26 cellular contexts compared by ENCODE assay signal in genomic region chr4:106273831-106274230, GRCh38. TPM values are rescaled to one million over a fixed set of nuclear protein-coding genes. Genes with fewer than 3 reads are reported as not detected.
DNase-seq lines count a peak whose midpoint lies in the region; ATAC-seq, FAIRE-seq and TF ChIP-seq lines count a peak whose summit lies in the region.
"Had no signal": no experiment of that assay in that cellular context is flagged by ENCODE, and none has a peak within 500 bp of the region (broad histone marks: within the 10 kb centered on the region; RNA-seq: fewer than 3 reads in every experiment).

No MANE protein-coding gene starts in this region.

- H2BK120ac ChIP-seq in H1 (replicated peaks; ENCODE audit: low read depth, low read length): no peak overlapping the region

- H3K4ac ChIP-seq in H1 (replicated peaks; ENCODE audit: insufficient read length, low read depth, low read length): no peak overlapping the region

- H3K4me2 ChIP-seq in H1 (ENCODE audit: insufficient read depth in 1 of 2, low read depth in 2 of 2, low read length in 2 of 2) (no peak overlapping the region), osteoblast (ENCODE audit: insufficient read depth, low read length) (no peak overlapping the region)
- H3K4me2 ChIP-seq: A549 had no signal

- intact Hi-C loops in MCF 10A (cut with micrococcal nuclease): no loop called here

- H3K27me3 ChIP-seq in H1 (replicated peaks in 1 of 4; ENCODE audit: control insufficient read depth in 3 of 4, extremely low read depth in 1 of 4, insufficient read depth in 3 of 4, low read length in 3 of 4) (no peaks in the 10 kb centered on the region), osteoblast (ENCODE audit: insufficient read depth, low read length) (no peaks in the 10 kb centered on the region)
- H3K27me3 ChIP-seq: foreskin keratinocyte, ovary, sigmoid colon, suprapubic skin had no signal

- no peak overlapping the region for H2AFZ ChIP-seq in H1 (ENCODE audit: low read length)
- no peak overlapping the region for H2AFZ ChIP-seq in osteoblast (ENCODE audit: low read length)

- no peaks in the 10 kb centered on the region for H3K36me3 Mint-ChIP-seq in MCF 10A (ENCODE audit: insufficient read depth, unreplicated experiment)

- DNase-seq in AG10803 (ENCODE audit: low read depth) (peak; percentile 52), LHCN-M2 (ENCODE audit: low read depth) (peak; percentile 6), H1 (ENCODE audit: low read depth in 1 of 2, low spot score in 2 of 2) (no peak), kidney tubule cell (ENCODE audit: low spot score) (peak; percentile 10), MCF 10A (ENCODE audit: unreplicated experiment) (no peak), GM12892 (ENCODE audit: insufficient read length) (no peak), osteoblast (ENCODE audit: insufficient read length, low spot score, missing footprints) (no peak)
- DNase-seq: activated CD4-positive, alpha-beta T cell treated with anti-CD3 and anti-CD28 coated beads for 1 hour; activated CD8-positive, alpha-beta memory T cell treated with anti-CD3 and anti-CD28 coated beads for 24 hours; activated naive CD4-positive, alpha-beta T cell treated with anti-CD3 and anti-CD28 coated beads, Interleukin-2, amount 10 ng/mL, durations not matched to agents 7 days and 5 days; activated T-cell treated with anti-CD3 and anti-CD28 coated beads, Interleukin-2, amount 50 U/mL, for 72 hours; aorta; endodermal cell; Karpas-422; naive thymus-derived CD8-positive, alpha-beta T cell; NCI-H1417; NCI-H2171; NCI-H69; ovary; sigmoid colon had no signal

- no peak overlapping the region for H3K27ac ChIP-seq in H1 (ENCODE audit: low read depth, low read length)
- no peak overlapping the region for H3K27ac ChIP-seq in osteoblast (ENCODE audit: low read depth, low read length)
- H3K27ac ChIP-seq: A549, foreskin keratinocyte, ovary, sigmoid colon, suprapubic skin had no signal

- H3K79me1 ChIP-seq in H1 (ENCODE audit: low read depth, low read length): no peaks in the 10 kb centered on the region

- H3K14ac ChIP-seq in H1 (ENCODE audit: insufficient read length): no peak overlapping the region

- H2AK5ac ChIP-seq in H1 (ENCODE audit: low read depth, low read length): no peak overlapping the region

- H3K27me3 Mint-ChIP-seq in MCF 10A (ENCODE audit: insufficient read depth, unreplicated experiment): no peaks in the 10 kb centered on the region
- H3K27me3 Mint-ChIP-seq: activated naive CD4-positive, alpha-beta T cell treated with anti-CD3 and anti-CD28 coated beads, Interleukin-2, amount 10 ng/mL, durations not matched to agents 7 days and 5 days; naive thymus-derived CD8-positive, alpha-beta T cell had no signal

- ATAC-seq in GM21737 (IDR thresholded peaks at IDR 0.05; ENCODE audit: unreplicated experiment): no peak
- ATAC-seq: A549; activated T-cell treated with anti-CD3 and anti-CD28 coated beads, Interleukin-2, amount 50 U/mL, for 72 hours; foreskin keratinocyte; naive thymus-derived CD8-positive, alpha-beta T cell had no signal

- CTCF ChIA-PET in H1 (lab: Charles Lee; ENCODE audit: partially characterized antibody): no interaction called here
- CTCF ChIA-PET in MCF 10A (lab: Yijun Ruan, JAX): interaction anchor here (1.1 to 1.7 kb wide), 2 partner anchors 8 to 35 kb away, joined by 3 to 7 read pairs; no protein-coding TSS in a partner anchor

- POLR2A ChIA-PET in H1 (lab: Charles Lee; ENCODE audit: partially characterized antibody) (no interaction called here), MCF 10A (lab: Yijun Ruan, JAX) (interaction anchor here (1.6 kb wide), 1 partner anchor 42 kb away, joined by 4 read pairs; the partner anchor contains the start of gene TBCK)

- no TSS peak for BruUV-seq in MCF 10A (replicated peaks; lab: Mats Ljungman, UMichigan)

- H3K79me2 ChIP-seq in H1 (ENCODE audit: control insufficient read depth in 1 of 2, insufficient read depth in 2 of 2, low read length in 2 of 2) (no peaks in the 10 kb centered on the region), osteoblast (ENCODE audit: insufficient read depth, low read length) (peaks cover 7% of the 10 kb centered on the region)

- TF ChIP-seq EP300 in H1 (IDR thresholded peaks at IDR 0.05; ENCODE audit: borderline replicate concordance in 1 of 2, low read depth in 2 of 2, low read length in 2 of 2): no peak

- FAIRE-seq in H1 (lab: Jason Lieb, UNC) (no peak), GM12892 (lab: Jason Lieb, UNC) (no peak)
- FAIRE-seq: A549, D721Med, G401.6 had no signal

- TF ChIP-seq POLR2A in H1 (IDR thresholded peaks at IDR 0.05; ENCODE audit: control extremely low read depth in 1 of 2, low read depth in 2 of 2, low read length in 2 of 2) (no peak), GM12892 (IDR thresholded peaks at IDR 0.05; ENCODE audit: low read depth, low read length) (no peak)

- H3K27ac Mint-ChIP-seq in MCF 10A (ENCODE audit: low read depth, unreplicated experiment): no peak overlapping the region
- H3K27ac Mint-ChIP-seq: activated naive CD4-positive, alpha-beta T cell treated with anti-CD3 and anti-CD28 coated beads, Interleukin-2, amount 10 ng/mL, durations not matched to agents 7 days and 5 days; activated T-cell treated with anti-CD3 and anti-CD28 coated beads, Interleukin-2, amount 50 U/mL, for 72 hours; endodermal cell had no signal

- H3K4me3 ChIP-seq in AG10803 (ENCODE audit: low read length) (no peak overlapping the region), H1 (ENCODE audit: extremely low read depth in 1 of 4, insufficient read depth in 2 of 4, low read depth in 3 of 4, low read length in 4 of 4) (no peak overlapping the region), osteoblast (ENCODE audit: insufficient read depth, low read length) (no peak overlapping the region)
- H3K4me3 ChIP-seq: A549, ovary, sigmoid colon, suprapubic skin had no signal

- no peak for TF ChIP-seq RAD21 in H1 (IDR thresholded peaks at IDR 0.05 in 1 of 2, conservative IDR thresholded peaks at IDR 0.05 in 1 of 2; ENCODE audit: low read depth in 2 of 2, low read length in 2 of 2)

- no peaks in the 10 kb centered on the region for H3K9me3 Mint-ChIP-seq in MCF 10A (ENCODE audit: unreplicated experiment)
- H3K9me3 Mint-ChIP-seq: activated naive CD4-positive, alpha-beta T cell treated with anti-CD3 and anti-CD28 coated beads, Interleukin-2, amount 10 ng/mL, durations not matched to agents 7 days and 5 days; activated T-cell treated with anti-CD3 and anti-CD28 coated beads, Interleukin-2, amount 50 U/mL, for 72 hours; endodermal cell; naive thymus-derived CD8-positive, alpha-beta T cell had no signal

- H3K4me1 ChIP-seq in H1 (replicated peaks in 1 of 4; ENCODE audit: control insufficient read depth in 3 of 4, insufficient read depth in 4 of 4, low read length in 3 of 4): no peaks in the 10 kb centered on the region; a peak in 1 of 7 replicates
- H3K4me1 ChIP-seq in osteoblast (ENCODE audit: insufficient read depth, low read length): peaks cover 7% of the 10 kb centered on the region
- H3K4me1 ChIP-seq: A549, suprapubic skin had no signal

- 92% methylated on average over 2 of the region's 2 CpGs; no CpG with 5 or more reads in 1 of the 2 experiments for WGBS in H1 (ENCODE audit: extremely low coverage in 1 of 2, insufficient coverage in 1 of 2, insufficient read length in 1 of 2, insufficient replicate concordance in 2 of 2, low coverage in 1 of 2, low lambda C conversion rate in 2 of 2, missing lambda C conversion rate in 1 of 2), 2 experiments

- H3K23me2 ChIP-seq in H1 (ENCODE audit: low read depth, low read length): no peaks in the 10 kb centered on the region

- no peak overlapping the region for H2BK15ac ChIP-seq in H1 (ENCODE audit: low read length)

- H2BK12ac ChIP-seq in H1 (ENCODE audit: low read depth, low read length): no peak overlapping the region

- no peak overlapping the region for H3K9ac ChIP-seq in H1 (replicated peaks in 1 of 4; ENCODE audit: extremely low read depth in 1 of 4, low read depth in 3 of 4, low read length in 3 of 4)

- no peak for TF ChIP-seq CTCF in AG10803 (conservative IDR thresholded peaks at IDR 0.05; ENCODE audit: low read length)
- no peak for TF ChIP-seq CTCF in H1 (IDR thresholded peaks at IDR 0.05; ENCODE audit: control extremely low read depth in 1 of 3, insufficient read depth in 1 of 3, low read depth in 1 of 3, low read length in 3 of 3)
- TF ChIP-seq CTCF in MCF 10A (IDR thresholded peaks at IDR 0.05; ENCODE audit: unreplicated experiment): no peak
- TF ChIP-seq CTCF in osteoblast (IDR thresholded peaks at IDR 0.05; ENCODE audit: extremely low read depth, low read depth, low read length): no peak

- H3K36me3 ChIP-seq in H1 (ENCODE audit: control insufficient read depth in 2 of 4, insufficient read depth in 4 of 4, low read length in 3 of 4) (no peaks in the 10 kb centered on the region), osteoblast (ENCODE audit: insufficient read depth, low read length) (no peaks in the 10 kb centered on the region)
- H3K36me3 ChIP-seq: ovary had no signal

- H3K23ac ChIP-seq in H1 (ENCODE audit: insufficient read length): no peak overlapping the region

- H3K56ac ChIP-seq in H1 (replicated peaks; ENCODE audit: insufficient read length, low read depth, low read length): no peak overlapping the region

- H4K5ac ChIP-seq in H1 (ENCODE audit: insufficient read length, low read depth, low read length): no peak overlapping the region

- H4K20me1 ChIP-seq in H1 (replicated peaks in 1 of 2; ENCODE audit: control insufficient read depth in 1 of 2, insufficient read depth in 2 of 2, low read length in 2 of 2) (no peaks in the 10 kb centered on the region), osteoblast (ENCODE audit: insufficient read depth, low read length) (no peaks in the 10 kb centered on the region)

- H2BK20ac ChIP-seq in H1 (ENCODE audit: low read length): no peak overlapping the region

- no peak overlapping the region for H4K8ac ChIP-seq in H1 (ENCODE audit: extremely low read depth, insufficient read depth, low read length)

- H4K91ac ChIP-seq in H1 (replicated peaks; ENCODE audit: insufficient read length, low read length): no peak overlapping the region

- no peak overlapping the region for H3K18ac ChIP-seq in H1 (ENCODE audit: extremely low read depth, low read length)

- H3K9me3 ChIP-seq in H1 (ENCODE audit: insufficient read depth in 2 of 2, low read depth in 1 of 2, low read length in 1 of 2) (no peaks in the 10 kb centered on the region), osteoblast (ENCODE audit: low read depth, low read length) (no peaks in the 10 kb centered on the region)
- H3K9me3 ChIP-seq: A549, ovary, sigmoid colon, suprapubic skin had no signal

- peaks cover 6% of the 10 kb centered on the region for H3K4me1 Mint-ChIP-seq in MCF 10A (ENCODE audit: insufficient read depth, unreplicated experiment)
- H3K4me1 Mint-ChIP-seq: activated naive CD4-positive, alpha-beta T cell treated with anti-CD3 and anti-CD28 coated beads, Interleukin-2, amount 10 ng/mL, durations not matched to agents 7 days and 5 days had no signal

- H3K4me3 Mint-ChIP-seq in MCF 10A (ENCODE audit: unreplicated experiment): no peak overlapping the region
- H3K4me3 Mint-ChIP-seq: activated naive CD4-positive, alpha-beta T cell treated with anti-CD3 and anti-CD28 coated beads, Interleukin-2, amount 10 ng/mL, durations not matched to agents 7 days and 5 days; activated T-cell treated with anti-CD3 and anti-CD28 coated beads, Interleukin-2, amount 50 U/mL, for 72 hours; endodermal cell; naive thymus-derived CD8-positive, alpha-beta T cell had no signal

- peak overlapping the region; percentile 79 for H2BK5ac ChIP-seq in H1 (ENCODE audit: low read depth, low read length)

RNA-seq across cellular contexts. Expression of gene TBCK, which starts 42.2 kb away (rescaled TPM):
- 30.1 and 35.6 TPM in 2 replicates for total RNA-seq in LHCN-M2 (2014; rRNA removed)
- 15.2 TPM for polyA plus RNA-seq in LHCN-M2 (2012)
- total RNA-seq in H1 (2021; fragmentation: NEBNext Ultra II Directional; extraction: Animal tissue kit (Norgen Biotek cat#: 25700)): 16.0 and 18.7 TPM in 2 replicates
- polyA plus RNA-seq in H1 (2011; rRNA removed): 10.2 and 10.5 TPM in 2 replicates
- 12.2 TPM for polyA plus RNA-seq in H1 (2011; cell fraction: cytosol; rRNA removed)
- 38.7 TPM for polyA plus RNA-seq in H1 (2011; cell fraction: nucleus; rRNA removed)
- polyA plus RNA-seq in H1 (2012, experiment 1 of 2): 6.7 to 11.1 TPM (median 8.5 TPM) in 4 replicates
- polyA plus RNA-seq in H1 (2012, experiment 2 of 2): 0.75 TPM
- polyA plus RNA-seq in H1 (2013, experiment 1 of 2): 7.9 TPM
- polyA plus RNA-seq in H1 (2013, experiment 2 of 2): 7.0 TPM
- 39.5 and 49.2 TPM in 2 replicates for polyA minus RNA-seq in H1 (2011; rRNA and poly(A)+ RNA removed)
- 21.1 TPM for polyA minus RNA-seq in H1 (2011; cell fraction: cytosol; rRNA and poly(A)+ RNA removed)
- 142 TPM for polyA minus RNA-seq in H1 (2011; cell fraction: nucleus; rRNA and poly(A)+ RNA removed)
- total RNA-seq in MCF 10A (2022): 27.8 and 33.2 TPM in 2 replicates
- 13.7 TPM for polyA plus RNA-seq in GM12892 (2012; ENCODE audit: missing spikeins)
- total RNA-seq in osteoblast: 65.1 and 68.8 TPM in 2 replicates

RNA-seq across cellular contexts. Expression of gene AIMP1, which starts 42.5 kb away (rescaled TPM):
- total RNA-seq in LHCN-M2 (2014; rRNA removed): 31.0 and 32.0 TPM in 2 replicates
- 33.3 TPM for polyA plus RNA-seq in LHCN-M2 (2012)
- total RNA-seq in H1 (2021; fragmentation: NEBNext Ultra II Directional; extraction: Animal tissue kit (Norgen Biotek cat#: 25700)): 49.9 and 54.6 TPM in 2 replicates
- 3.6 and 7.9 TPM in 2 replicates for polyA plus RNA-seq in H1 (2011; rRNA removed)
- 17.2 TPM for polyA plus RNA-seq in H1 (2011; cell fraction: cytosol; rRNA removed)
- polyA plus RNA-seq in H1 (2011; cell fraction: nucleus; rRNA removed): 1.9 TPM
- 22.5 to 47.3 TPM (median 25.4 TPM) in 4 replicates for polyA plus RNA-seq in H1 (2012, experiment 1 of 2)
- 3.7 TPM for polyA plus RNA-seq in H1 (2012, experiment 2 of 2)
- 115 TPM for polyA plus RNA-seq in H1 (2013, experiment 1 of 2)
- polyA plus RNA-seq in H1 (2013, experiment 2 of 2): 144 TPM
- 3.2 TPM in 2 replicates for polyA minus RNA-seq in H1 (2011; rRNA and poly(A)+ RNA removed)
- polyA minus RNA-seq in H1 (2011; cell fraction: cytosol; rRNA and poly(A)+ RNA removed): 5.1 TPM
- polyA minus RNA-seq in H1 (2011; cell fraction: nucleus; rRNA and poly(A)+ RNA removed): 5.8 TPM
- total RNA-seq in MCF 10A (2022): 103 and 126 TPM in 2 replicates
- polyA plus RNA-seq in GM12892 (2012; ENCODE audit: missing spikeins): 69.6 TPM
- total RNA-seq in osteoblast: 27.9 and 28.6 TPM in 2 replicates

Comparison
In these comparisons a context has a peak if more than half of its experiments do, and no peak if none do; other contexts are left out.
1. DNase-seq: peak in AG10803 (single experiment), LHCN-M2 (single experiment) and kidney tubule cell (single experiment); none in H1 (0 of 2), MCF 10A (single experiment), GM12892 (single experiment) and osteoblast (single experiment).